ENCODE assay signal across 8 cellular contexts in the genomic region with DNA sequence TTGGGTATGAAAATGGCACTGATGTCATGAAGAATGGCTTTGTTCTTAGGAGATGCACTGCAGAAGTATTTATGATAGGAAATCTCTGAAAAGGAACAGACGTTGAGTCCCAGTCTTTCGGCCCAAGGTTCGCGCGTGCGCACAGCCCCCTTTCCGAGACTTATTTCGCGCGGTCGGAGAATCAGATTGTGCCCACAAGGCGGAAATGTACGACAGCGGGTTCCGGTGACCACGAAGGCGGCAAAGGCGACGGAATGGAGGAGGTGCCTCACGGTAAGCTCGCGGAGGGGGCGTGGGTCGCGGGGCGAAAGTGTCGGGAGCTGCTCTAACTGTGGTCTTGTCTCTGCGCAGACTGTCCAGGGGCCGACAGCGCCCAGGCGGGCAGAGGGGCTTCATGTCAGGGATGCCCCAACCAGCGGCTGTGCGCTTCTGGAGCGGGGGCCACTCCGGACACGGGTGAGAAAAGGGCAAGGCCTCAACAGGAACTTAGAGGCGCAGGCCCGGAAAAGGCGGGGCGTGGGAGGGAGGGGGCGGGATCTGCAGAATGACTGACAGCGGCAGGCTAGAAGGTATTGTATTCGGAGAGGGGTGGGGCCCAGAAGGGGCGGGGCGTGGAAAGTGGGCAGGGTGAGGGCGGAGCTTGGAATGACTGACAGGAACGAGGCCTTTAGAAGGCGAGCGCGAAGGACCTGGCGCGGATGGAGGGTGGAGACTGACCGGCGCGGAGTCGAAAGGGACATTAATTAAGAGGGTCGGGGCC. TPM values are rescaled to one million over a fixed set of nuclear protein-coding genes. Genes with fewer than 3 reads are reported as not detected.
DNase-seq lines count a peak whose midpoint lies in the region; ATAC-seq and TF ChIP-seq lines count a peak whose summit lies in the region.

A gene (plus strand): TSS at position 233 of the 760 bp plus-strand sequence. CDS start 22 bp downstream, at position 255.

- POLR2A ChIA-PET in AG04450 (lab: Yijun Ruan, JAX) = interaction anchor here (0.6 to 1.3 kb wide), 7 partner anchors 12 to 227 kb away, joined by 3 to 10 read pairs (median 4); a partner anchor contains a TSS

- peak within 1 kb of the TSS; percentile 98 for H3K27ac ChIP-seq in AG04450 (ENCODE audit: low read depth, low read length)

- DNase-seq in AG04450 (ENCODE audit: low read depth, low spot score) (peak; percentile 94), NCI-H345 (lab: John Stamatoyannopoulos, UW) (peak; percentile 96), inferior parietal cortex (ENCODE audit: extremely low spot score) (peak; percentile 98)
- peak; percentile 96 to 99 (median 98) for DNase-seq in activated CD4-positive, CD25-positive, alpha-beta regulatory T cell (lab: John Stamatoyannopoulos, UW)
- DNase-seq in central memory CD4-positive, alpha-beta T cell = peak; percentile 97
- DNase-seq in stimulated activated CD4-positive, alpha-beta T cell treated with anti-CD3 and anti-CD28 coated beads, Interleukin-12 subunit alpha, Interleukin-12 subunit beta, amount 100 ng/mL, for 24 hours (ENCODE audit: low read depth in 2 of 2) = peak; percentile 99 to 100

- ATAC-seq in GM18909 (IDR thresholded peaks at IDR 0.05; ENCODE audit: poor library complexity, unreplicated experiment) (peak; percentile 87), HG03175 (IDR thresholded peaks at IDR 0.05; ENCODE audit: unreplicated experiment) (peak; percentile 88)

- CTCF ChIA-PET in AG04450 (lab: Charles Lee) = interaction anchor here (0.7 to 2.4 kb wide), 5 partner anchors 174 to 273 kb away, joined by 3 to 18 read pairs (median 3); no protein-coding TSS in a partner anchor

- no peak for TF ChIP-seq CTCF in AG04450 (IDR thresholded peaks at IDR 0.05; ENCODE audit: low read depth, low read length)

- H3K27me3 ChIP-seq in AG04450 (ENCODE audit: control insufficient read depth, insufficient read depth, low read length) = no peaks in the 10 kb centered on the region

- H3K9me3 ChIP-seq in AG04450 (ENCODE audit: control insufficient read depth, insufficient read depth, low read length) = no peaks in the 10 kb centered on the region

- peak within 1 kb of the TSS; percentile 79 for H3K4me3 ChIP-seq in AG04450 (ENCODE audit: low read depth, low read length)

RNA-seq across cellular contexts. Expression of the gene that starts here (rescaled TPM):
- 23.0 and 23.6 TPM in 2 replicates for polyA plus RNA-seq in AG04450 (2011; rRNA removed)
- polyA minus RNA-seq in AG04450 (2011; rRNA and poly(A)+ RNA removed) = 10.6 and 11.6 TPM in 2 replicates

Comparison
In these comparisons a context has a peak if more than half of its experiments do, and no peak if none do; other contexts are left out.
1. Peak in every context shown above with its lines: DNase-seq, ATAC-seq, H3K4me3 ChIP-seq and H3K27ac ChIP-seq.